Comparison of ENCODE assay signal across 8 cellular contexts in the genomic region with DNA sequence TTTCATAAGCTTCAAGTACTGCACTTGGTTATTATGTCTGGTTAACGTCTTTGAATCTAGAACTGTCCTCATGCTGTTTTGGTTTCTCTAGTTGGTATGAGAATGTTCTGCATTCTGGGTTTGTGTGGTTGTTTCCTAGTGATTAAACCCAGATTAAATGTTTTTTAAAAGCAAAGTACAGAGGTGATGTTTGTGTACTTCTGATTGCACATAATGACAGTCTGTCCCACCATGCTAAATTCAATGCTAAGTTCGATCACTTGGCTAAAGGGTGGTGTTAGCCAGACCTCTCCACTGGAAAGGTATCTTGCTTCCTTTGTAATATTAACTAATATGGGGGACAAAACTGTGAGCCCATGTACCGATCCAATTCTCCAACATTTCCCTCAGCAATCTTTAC. TPM values are rescaled to one million over a fixed set of nuclear protein-coding genes. Genes with fewer than 3 reads are reported as not detected.
"Had no signal": no experiment of that assay in that cellular context is flagged by ENCODE, and none has a peak within 500 bp of the region (broad histone marks: within the 10 kb centered on the region; RNA-seq: fewer than 3 reads in every experiment).

No MANE protein-coding gene starts in this region.

- FAIRE-seq: H1, H54, HTR-8/SVneo had no signal

- ATAC-seq: GM23338 had no signal

- H3K4me2 ChIP-seq: GM23338 had no signal

- H3K4me3 ChIP-seq: GM23338 had no signal

- DNase-seq: H9, HCEC 1CT, KBM-7 had no signal

- H2AFZ ChIP-seq: GM23338 had no signal

RNA-seq across cellular contexts. Expression of gene N4BP2L1, which starts 14.6 kb away (rescaled TPM):
- total RNA-seq: HT-29 had no signal
